13 cellular contexts compared by ENCODE assay signal in genomic region chr10:103232772-103233488, GRCh38. TPM values are rescaled to one million over a fixed set of nuclear protein-coding genes. Genes with fewer than 3 reads are reported as not detected.
DNase-seq lines count a peak whose midpoint lies in the region; ATAC-seq and TF ChIP-seq lines count a peak whose summit lies in the region.
"Had no signal": no experiment of that assay in that cellular context is flagged by ENCODE, and none has a peak within 500 bp of the region (broad histone marks: within the 10 kb centered on the region; RNA-seq: fewer than 3 reads in every experiment).

No MANE protein-coding gene starts in this region.

- H3K27ac ChIP-seq in SK-N-SH (ENCODE audit: low read depth in 2 of 2, low read length in 1 of 2) (peak overlapping the region in 1 of 2 experiments; percentile 91; a peak in 2 of 4 replicates), gastroesophageal sphincter (no peak overlapping the region), uterus (no peak overlapping the region)
- H3K27ac ChIP-seq: adrenal gland had no signal

- intact Hi-C loops in uterus (cut with DNase I; ENCODE audit: low total_unique reads), result no loop called here

- no peaks in the 10 kb centered on the region for H3K79me2 ChIP-seq in SK-N-SH (ENCODE audit: insufficient read depth)

- no peak overlapping the region for H3K4me3 ChIP-seq in SK-N-SH (ENCODE audit: low read depth in 2 of 2, low read length in 1 of 2)
- H3K4me3 ChIP-seq in fibroblast of pulmonary artery (replicated peaks; ENCODE audit: low read depth, low read length), result no peak overlapping the region
- no peak overlapping the region for H3K4me3 ChIP-seq in gastroesophageal sphincter
- no peak overlapping the region for H3K4me3 ChIP-seq in uterus
- H3K4me3 ChIP-seq: adrenal gland, SJCRH30 had no signal

- no peak overlapping the region for H3K9ac ChIP-seq in SK-N-SH

- TF ChIP-seq POLR2A in gastroesophageal sphincter (IDR thresholded peaks at IDR 0.05) (no peak), uterus (IDR thresholded peaks at IDR 0.05) (no peak)

- TF ChIP-seq CTCF in SK-N-SH (IDR thresholded peaks at IDR 0.05), result no peak
- no peak for TF ChIP-seq CTCF in fibroblast of pulmonary artery (IDR thresholded peaks at IDR 0.05; ENCODE audit: low read length, missing control alignments)
- no peak for TF ChIP-seq CTCF in gastroesophageal sphincter (IDR thresholded peaks at IDR 0.05)
- no peak for TF ChIP-seq CTCF in uterus (IDR thresholded peaks at IDR 0.05)

- CTCF ChIA-PET in SK-N-SH (lab: Yijun Ruan, JAX), result interaction anchor here (1.4 kb wide), 2 partner anchors 11 to 315 kb away, joined by 3 to 5 read pairs; partner anchors contain the start of gene CNNM2

- no peak overlapping the region for H2AFZ ChIP-seq in SK-N-SH (ENCODE audit: low read depth)

- no peaks in the 10 kb centered on the region for H3K27me3 ChIP-seq in SK-N-SH (ENCODE audit: insufficient read depth)
- no peaks in the 10 kb centered on the region for H3K27me3 ChIP-seq in gastroesophageal sphincter
- no peaks in the 10 kb centered on the region for H3K27me3 ChIP-seq in uterus
- H3K27me3 ChIP-seq: adrenal gland, SJCRH30 had no signal

- no peaks in the 10 kb centered on the region for H3K9me2 ChIP-seq in SK-N-SH

- 63% methylated on average over 7 of the region's 7 CpGs for WGBS in SK-N-SH (ENCODE audit: low lambda C conversion rate)
- 69 to 75% methylated on average over 7 of the region's 7 CpGs for WGBS in gastroesophageal sphincter (ENCODE audit: low coverage in 1 of 2), 2 donors

- H3K4me1 ChIP-seq in SK-N-SH (ENCODE audit: control insufficient read depth in 1 of 2, insufficient read depth in 2 of 2, low read depth in 1 of 2, low read length in 1 of 2) (peaks cover 0 to 18% of the 10 kb centered on the region in 2 experiments; a peak in 1 of 4 replicates), gastroesophageal sphincter (peaks cover 0 to 35% (median 5%) of the 10 kb centered on the region in 3 donors), uterus (no peaks in the 10 kb centered on the region)

- H3K4me2 ChIP-seq in SK-N-SH, result no peak overlapping the region

- DNase-seq in SK-N-SH, result no peak
- peak; percentile 31 for DNase-seq in SW480 (ENCODE audit: low spot score)
- DNase-seq in fibroblast of pulmonary artery (ENCODE audit: low read depth), result peak; percentile 70
- DNase-seq in stromal cell of bone marrow (ENCODE audit: low read depth), result peak; percentile 10
- DNase-seq in stimulated activated CD4-positive, alpha-beta T cell treated with anti-CD3 and anti-CD28 coated beads, Interleukin-12 subunit alpha, Interleukin-12 subunit beta, amount 100 ng/mL, for 4 hours, result no peak
- DNase-seq in uterus, result no peak
- DNase-seq: adrenal gland, left ventricle myocardium superior, right cardiac atrium, SJCRH30 had no signal

- H3F3A ChIP-seq in SK-N-SH (replicated peaks; ENCODE audit: insufficient read depth), result peaks cover 29% of the 10 kb centered on the region

- POLR2A ChIA-PET in SK-N-SH (lab: Yijun Ruan, JAX), result no interaction called here

- H3K9me3 ChIP-seq in SK-N-SH (no peaks in the 10 kb centered on the region), gastroesophageal sphincter (no peaks in the 10 kb centered on the region), uterus (no peaks in the 10 kb centered on the region)
- H3K9me3 ChIP-seq: adrenal gland, SJCRH30 had no signal

- ATAC-seq in SK-N-SH treated with all-trans-retinoic acid at 6 μM for 48 hours (no peak), gastroesophageal sphincter (no peak)
- ATAC-seq: left ventricle myocardium superior had no signal

- H3K36me3 ChIP-seq in SK-N-SH (replicated peaks in 1 of 2; ENCODE audit: control insufficient read depth in 1 of 2, insufficient read depth in 2 of 2, low read length in 1 of 2) (no peaks in the 10 kb centered on the region), gastroesophageal sphincter (no peaks in the 10 kb centered on the region), uterus (no peaks in the 10 kb centered on the region)
- H3K36me3 ChIP-seq: adrenal gland, SJCRH30 had no signal

- no peaks in the 10 kb centered on the region for H4K20me1 ChIP-seq in SK-N-SH (ENCODE audit: insufficient read depth)

- no peak for TF ChIP-seq EP300 in SK-N-SH (IDR thresholded peaks at IDR 0.05; ENCODE audit: borderline replicate concordance in 1 of 2, low read depth in 1 of 2, low read length in 1 of 2)
- TF ChIP-seq EP300 in gastroesophageal sphincter (IDR thresholded peaks at IDR 0.05), result no peak

- TF ChIP-seq RAD21 in SK-N-SH (IDR thresholded peaks at IDR 0.05; ENCODE audit: low read length), result no peak

TF ChIP-seq in SK-N-SH, 30 proteins besides CTCF, POLR2A, EP300 and RAD21:
- peak; percentile 59; the same call in 1 of the 2 replicates for TF ChIP-seq FOSL2 (IDR thresholded peaks at IDR 0.05; ENCODE audit: borderline replicate concordance, low read depth)
- no peak for TF ChIP-seq GABPA (IDR thresholded peaks at IDR 0.05; ENCODE audit: low read depth)
- no peak for TF ChIP-seq MXI1 (IDR thresholded peaks at IDR 0.05; ENCODE audit: low read depth, low read length)
- no peak for TF ChIP-seq MEF2A (IDR thresholded peaks at IDR 0.05; ENCODE audit: borderline replicate concordance, low read depth)
- no peak for TF ChIP-seq NRF1 (IDR thresholded peaks at IDR 0.05; ENCODE audit: low read depth, low read length)
- TF ChIP-seq EZH2phosphoT487 (IDR thresholded peaks at IDR 0.05; ENCODE audit: borderline replicate concordance, low read depth), result no peak
- TF ChIP-seq RCOR1 (IDR thresholded peaks at IDR 0.05; ENCODE audit: low read length), result no peak
- TF ChIP-seq ELF1 (IDR thresholded peaks at IDR 0.05), result no peak

TF ChIP-seq in SK-N-SH treated with all-trans-retinoic acid at 6 μM for 48 hours, 23 proteins besides CTCF, POLR2A, EP300 and RAD21:
- TF ChIP-seq TCF4 (CRISPR knock-in tag; IDR thresholded peaks at IDR 0.05; ENCODE audit: borderline replicate concordance), result no peak
- no peak for TF ChIP-seq GLIS3 (CRISPR knock-in tag; IDR thresholded peaks at IDR 0.05)
- TF ChIP-seq CSDC2 (CRISPR knock-in tag; IDR thresholded peaks at IDR 0.05), result no peak
- no peak for TF ChIP-seq TOX (CRISPR knock-in tag; IDR thresholded peaks at IDR 0.05; ENCODE audit: borderline replicate concordance)
- TF ChIP-seq ESRRG (CRISPR knock-in tag; IDR thresholded peaks at IDR 0.05), result no peak
- TF ChIP-seq BACH2 (CRISPR knock-in tag; IDR thresholded peaks at IDR 0.05; ENCODE audit: borderline replicate concordance), result no peak
- no peak for TF ChIP-seq TSHZ2 (CRISPR knock-in tag; IDR thresholded peaks at IDR 0.05)

RNA-seq across cellular contexts. Expression of gene RPEL1, which starts 12.8 kb away (rescaled TPM):
- 0.08 TPM in 1 of 2 replicates, not detected in the other for polyA plus RNA-seq in SK-N-SH (2012; rRNA removed)
- polyA plus RNA-seq in SK-N-SH (2012; cell fraction: cytosol; rRNA removed), result 0.13 and 0.20 TPM in 2 replicates
- polyA plus RNA-seq in SK-N-SH (2012; cell fraction: nucleus; rRNA removed), result 0.05 and 0.16 TPM in 2 replicates
- total RNA-seq in gastroesophageal sphincter (not detected), uterus (under 1 TPM in 2 of 4 donors, not detected in 2; 0.26 to 0.35 TPM)
- total RNA-seq: A673, adrenal gland, left ventricle myocardium superior, right cardiac atrium, SJCRH30 had no signal
- polyA plus RNA-seq: right cardiac atrium had no signal

RNA-seq across cellular contexts. Expression of gene NT5C2, which starts 39.9 kb away (rescaled TPM):
- 29.6 and 45.4 TPM in 2 replicates for polyA plus RNA-seq in SK-N-SH (2012; rRNA removed)
- polyA plus RNA-seq in SK-N-SH (2012; cell fraction: cytosol; rRNA removed), result 42.8 and 47.5 TPM in 2 replicates
- polyA plus RNA-seq in SK-N-SH (2012; cell fraction: nucleus; rRNA removed), result 21.0 and 39.8 TPM in 2 replicates
- total RNA-seq in gastroesophageal sphincter (10 to 100 TPM; 63.4 to 71.9 (median 71.1) TPM), uterus (100 to 1,000 TPM in 2 of 4 donors, 10 to 100 TPM in 2; 12.3 to 134 (median 99.4) TPM)

RNA-seq across cellular contexts. Expression of gene INA, which starts 44.0 kb away (rescaled TPM):
- polyA plus RNA-seq in SK-N-SH (2012; rRNA removed), result 4.8 and 5.4 TPM in 2 replicates
- polyA plus RNA-seq in SK-N-SH (2012; cell fraction: cytosol; rRNA removed), result 5.3 and 6.9 TPM in 2 replicates
- polyA plus RNA-seq in SK-N-SH (2012; cell fraction: nucleus; rRNA removed), result 3.2 and 3.4 TPM in 2 replicates
- total RNA-seq in gastroesophageal sphincter, result 1 to 10 TPM in 3 of 4 donors, under 1 TPM in 1; 0.31 to 1.8 (median 1.2) TPM
- total RNA-seq in uterus, result under 1 TPM in 1 of 4 donors, not detected in 3; 0.55 TPM
- total RNA-seq: left ventricle myocardium superior, right cardiac atrium, SJCRH30 had no signal

Comparison
In these comparisons a context has a peak if more than half of its experiments do, and no peak if none do; other contexts are left out.
1. DNase-seq: peak in SW480 (single experiment), fibroblast of pulmonary artery (single experiment) and stromal cell of bone marrow (single experiment); none in SK-N-SH (single experiment), stimulated activated CD4-positive, alpha-beta T cell treated with anti-CD3 and anti-CD28 coated beads, Interleukin-12 subunit alpha, Interleukin-12 subunit beta, amount 100 ng/mL, for 4 hours (single experiment) and uterus (0 of 2).